14 cellular contexts compared by ENCODE assay signal in genomic region chr3:72164635-72164978, GRCh38.
DNase-seq lines count a peak whose midpoint lies in the region; ATAC-seq, FAIRE-seq and TF ChIP-seq lines count a peak whose summit lies in the region.
"Had no signal": no experiment of that assay in that cellular context is flagged by ENCODE, and none has a peak within 500 bp of the region (broad histone marks: within the 10 kb centered on the region; RNA-seq: fewer than 3 reads in every experiment).

No MANE protein-coding gene starts in this region.

- under 1% methylated on average over 5 of the region's 5 CpGs for WGBS in GM12878 (ENCODE audit: insufficient coverage, insufficient replicate concordance, low lambda C conversion rate, missing lambda C conversion rate)

- TF ChIP-seq EP300 in GM12878 (IDR thresholded peaks at IDR 0.05; ENCODE audit: borderline replicate concordance in 1 of 2, control insufficient read depth in 1 of 2, low read depth in 2 of 2, low read length in 2 of 2) = no peak

- POLR2A ChIA-PET in GM12878 (lab: Charles Lee) = interaction anchor here (0.6 to 2.2 kb wide), 8 partner anchors 8 to 181 kb away, joined by 3 to 19 read pairs (median 5); no protein-coding TSS in a partner anchor

- H3K4me2 ChIP-seq in Loucy (ENCODE audit: low read depth, low read length, poor library complexity, severe bottlenecking) (peak overlapping the region; percentile 65), GM12878 (ENCODE audit: control insufficient read depth, insufficient read depth) (peak overlapping the region; percentile 64)

- H3K4me1 Mint-ChIP-seq in stimulated activated naive CD8-positive, alpha-beta T cell treated with anti-CD3 and anti-CD28 coated beads, Interleukin-15, amount 100 ng/mL, for 72 hours = peaks cover 8% of the 10 kb centered on the region
- H3K4me1 Mint-ChIP-seq: CD4-positive, alpha-beta memory T cell had no signal

- no TSS peak for BruUV-seq in GM12878 (replicated peaks; lab: Mats Ljungman, UMichigan)

- FAIRE-seq in GM12878 (lab: Jason Lieb, UNC) = no peak

- in situ Hi-C loops in GM12878 (cut with MboI) = loop anchor here (5.0 kb wide), 1 partner anchor 182 kb away; no protein-coding TSS in a partner anchor
- in situ Hi-C loops in gastrocnemius medialis (cut with MboI; ENCODE audit: low sequenced_read_pairs in 4 of 4) = no loop called here

- intact Hi-C loops in GM12878 (cut with micrococcal nuclease; ENCODE audit: unreplicated experiment) = loop anchor here (1.0 to 10.0 kb wide), 11 partner anchors 12 to 520 kb away; no protein-coding TSS in a partner anchor
- intact Hi-C loops in gastrocnemius medialis (cut with DNase I; ENCODE audit: low total_unique reads) = no loop called here

- SMC1A ChIA-PET in GM12878 (lab: Charles Lee; ENCODE audit: uncharacterized antibody, unreplicated experiment) = interaction anchor here (0.8 to 6.6 kb wide), 18 partner anchors 10 to 658 kb away, joined by 3 to 46 read pairs (median 4); no protein-coding TSS in a partner anchor

- H3K4me1 ChIP-seq in Loucy (ENCODE audit: insufficient read depth, low read length, poor library complexity, severe bottlenecking) (peaks cover 27% of the 10 kb centered on the region), GM12878 (ENCODE audit: control insufficient read depth, insufficient read depth, low read length) (peaks cover 35% of the 10 kb centered on the region), gastrocnemius medialis (no peaks in the 10 kb centered on the region)
- H3K4me1 ChIP-seq: SJCRH30 had no signal

- no peak overlapping the region for H3K4me3 Mint-ChIP-seq in stimulated activated naive CD8-positive, alpha-beta T cell treated with anti-CD3 and anti-CD28 coated beads, Interleukin-15, amount 100 ng/mL, for 72 hours
- H3K4me3 Mint-ChIP-seq: CD4-positive, alpha-beta memory T cell had no signal

- H3K9ac ChIP-seq in Loucy (ENCODE audit: low read depth, low read length, poor library complexity, severe bottlenecking) (no peak overlapping the region), GM12878 (ENCODE audit: control insufficient read depth, insufficient read depth, low read length) (0 out of 2 replicates have a peak overlapping the region, but pooled peaks have one; percentile 7)

- H3K27ac ChIP-seq in GM12878 (ENCODE audit: control insufficient read depth, insufficient read depth) (peak overlapping the region; percentile 75), gastrocnemius medialis (no peak overlapping the region)
- H3K27ac ChIP-seq: SJCRH30 had no signal

- no peak for DNase-seq in GM12878 (ENCODE audit: low read depth, low spot score)
- DNase-seq in stimulated activated naive CD8-positive, alpha-beta T cell treated with anti-CD3 and anti-CD28 coated beads, Interleukin-15, amount 100 ng/mL, for 72 hours = no peak
- no peak for DNase-seq in gastrocnemius medialis
- DNase-seq in epidermal melanocyte (ENCODE audit: insufficient read length, low spot score) = no peak
- DNase-seq: CD4-positive, alpha-beta memory T cell; H7; NCI-H1436; NCI-H2029; NCI-H510A; SJCRH30; T-helper 2 cell had no signal

- H2AFZ ChIP-seq in Loucy (ENCODE audit: low read length) = no peak overlapping the region
- no peak overlapping the region for H2AFZ ChIP-seq in GM12878 (ENCODE audit: control insufficient read depth, low read depth, low read length)

- H3K9me3 Mint-ChIP-seq in stimulated activated naive CD8-positive, alpha-beta T cell treated with anti-CD3 and anti-CD28 coated beads, Interleukin-15, amount 100 ng/mL, for 72 hours = no peaks in the 10 kb centered on the region

- TF ChIP-seq POLR2A in GM15510 (IDR thresholded peaks at IDR 0.05; ENCODE audit: borderline replicate concordance, extremely low read depth, insufficient read length) (peak; percentile 23), GM12878 (IDR thresholded peaks at IDR 0.05; ENCODE audit: low read depth, low read length) (no peak), gastrocnemius medialis (IDR thresholded peaks at IDR 0.05) (no peak)

- no peaks in the 10 kb centered on the region for H3F3A ChIP-seq in Loucy (ENCODE audit: low read depth)

- CTCF ChIA-PET in GM12878 (lab: Yijun Ruan, JAX) = interaction anchor here (0.8 to 3.1 kb wide), 9 partner anchors 8 to 290 kb away, joined by 3 to 12 read pairs (median 4); no protein-coding TSS in a partner anchor

- H3K36me3 ChIP-seq in Loucy (ENCODE audit: insufficient read depth, low read length) = no peaks in the 10 kb centered on the region
- H3K36me3 ChIP-seq in GM12878 (ENCODE audit: control insufficient read depth in 2 of 2, insufficient read depth in 2 of 2, low read length in 1 of 2) = no peaks in the 10 kb centered on the region
- H3K36me3 ChIP-seq in gastrocnemius medialis = no peaks in the 10 kb centered on the region
- H3K36me3 ChIP-seq: SJCRH30 had no signal

- TF ChIP-seq CTCF in Loucy (conservative IDR thresholded peaks at IDR 0.05; ENCODE audit: low read length) (no peak), GM12878 (IDR thresholded peaks at IDR 0.05 in 2 of 3, conservative IDR thresholded peaks at IDR 0.05 in 1 of 3; ENCODE audit: control insufficient read depth in 2 of 3, extremely low read depth in 1 of 3, insufficient read depth in 1 of 3, low read depth in 3 of 3, low read length in 3 of 3) (no peak), gastrocnemius medialis (IDR thresholded peaks at IDR 0.05 in 4 of 5, conservative IDR thresholded peaks at IDR 0.05 in 1 of 5) (no peak)

- no peaks in the 10 kb centered on the region for H4K20me1 ChIP-seq in Loucy (ENCODE audit: insufficient read depth, low read length, poor library complexity, severe bottlenecking)
- no peaks in the 10 kb centered on the region for H4K20me1 ChIP-seq in GM12878 (ENCODE audit: control insufficient read depth, insufficient read depth)

- no peak overlapping the region for H3K27ac Mint-ChIP-seq in stimulated activated naive CD8-positive, alpha-beta T cell treated with anti-CD3 and anti-CD28 coated beads, Interleukin-15, amount 100 ng/mL, for 72 hours

- RAD21 ChIA-PET in GM12878 (lab: Charles Lee; ENCODE audit: unreplicated experiment) = interaction anchor here (0.8 to 2.9 kb wide), 25 partner anchors 9 to 658 kb away, joined by 3 to 53 read pairs (median 4); no protein-coding TSS in a partner anchor

- no peak for ATAC-seq in GM12878
- ATAC-seq in stimulated activated naive CD8-positive, alpha-beta T cell treated with anti-CD3 and anti-CD28 coated beads, Interleukin-15, amount 100 ng/mL, for 72 hours = peak; percentile 18
- no peak for ATAC-seq in gastrocnemius medialis
- ATAC-seq in GM19455 (IDR thresholded peaks at IDR 0.05; ENCODE audit: unreplicated experiment) = no peak

- H3K27me3 Mint-ChIP-seq in stimulated activated naive CD8-positive, alpha-beta T cell treated with anti-CD3 and anti-CD28 coated beads, Interleukin-15, amount 100 ng/mL, for 72 hours = peaks cover 13% of the 10 kb centered on the region

- H3K4me3 ChIP-seq in Loucy (ENCODE audit: low read length, poor library complexity, severe bottlenecking) = no peak overlapping the region
- peak overlapping the region; percentile 32; the same call in 1 of the 2 replicates for H3K4me3 ChIP-seq in GM12878
- H3K4me3 ChIP-seq in gastrocnemius medialis = no peak overlapping the region
- H3K4me3 ChIP-seq: SJCRH30 had no signal

- H3K9me3 ChIP-seq in Loucy (ENCODE audit: insufficient read depth, low read depth, low read length) = no peaks in the 10 kb centered on the region
- no peaks in the 10 kb centered on the region; the same call in 2 of the 3 replicates for H3K9me3 ChIP-seq in GM12878 (replicated peaks; ENCODE audit: control insufficient read depth, insufficient read depth, low read length)
- no peaks in the 10 kb centered on the region for H3K9me3 ChIP-seq in gastrocnemius medialis
- H3K9me3 ChIP-seq: SJCRH30 had no signal

- H3K9me2 ChIP-seq in Loucy (replicated peaks; ENCODE audit: low read depth, low read length) = no peaks in the 10 kb centered on the region

- TF ChIP-seq RAD21 in GM12878 (IDR thresholded peaks at IDR 0.05; ENCODE audit: insufficient read depth, low read depth, low read length) = no peak

- H3K79me2 ChIP-seq in Loucy (ENCODE audit: insufficient read depth, low read length) (no peaks in the 10 kb centered on the region), GM12878 (ENCODE audit: control insufficient read depth, insufficient read depth, low read length) (no peaks in the 10 kb centered on the region)

- H3K27me3 ChIP-seq in Loucy (ENCODE audit: insufficient read depth, low read length, poor library complexity, severe bottlenecking) (no peaks in the 10 kb centered on the region), GM12878 (replicated peaks in 1 of 2; ENCODE audit: control insufficient read depth in 2 of 2, insufficient read depth in 2 of 2, low read length in 1 of 2) (no peaks in the 10 kb centered on the region), gastrocnemius medialis (no peaks in the 10 kb centered on the region)
- H3K27me3 ChIP-seq: SJCRH30 had no signal

TF ChIP-seq in GM12878, 131 proteins besides CTCF, POLR2A, EP300 and RAD21 (continues in another document):
- TF ChIP-seq PKNOX1 (IDR thresholded peaks at IDR 0.05) = 0 out of 2 replicates have a peak, but pooled peaks have one; percentile 1
- TF ChIP-seq SMARCA5 (IDR thresholded peaks at IDR 0.05) = no peak
- TF ChIP-seq GATAD2B (conservative IDR thresholded peaks at IDR 0.05; ENCODE audit: low read depth) = no peak
- no peak for TF ChIP-seq WRNIP1 (IDR thresholded peaks at IDR 0.05; ENCODE audit: borderline replicate concordance, low read depth, low read length)
- no peak for TF ChIP-seq STAT3 (IDR thresholded peaks at IDR 0.05; ENCODE audit: low read depth, low read length)
- TF ChIP-seq USF1 (IDR thresholded peaks at IDR 0.05; ENCODE audit: borderline replicate concordance, extremely low read length, insufficient read depth, low read depth, low read length) = peak; percentile 60
- no peak for TF ChIP-seq HCFC1 (IDR thresholded peaks at IDR 0.05; ENCODE audit: low read length)
